14 cellular contexts compared by ENCODE assay signal in the genomic region with DNA sequence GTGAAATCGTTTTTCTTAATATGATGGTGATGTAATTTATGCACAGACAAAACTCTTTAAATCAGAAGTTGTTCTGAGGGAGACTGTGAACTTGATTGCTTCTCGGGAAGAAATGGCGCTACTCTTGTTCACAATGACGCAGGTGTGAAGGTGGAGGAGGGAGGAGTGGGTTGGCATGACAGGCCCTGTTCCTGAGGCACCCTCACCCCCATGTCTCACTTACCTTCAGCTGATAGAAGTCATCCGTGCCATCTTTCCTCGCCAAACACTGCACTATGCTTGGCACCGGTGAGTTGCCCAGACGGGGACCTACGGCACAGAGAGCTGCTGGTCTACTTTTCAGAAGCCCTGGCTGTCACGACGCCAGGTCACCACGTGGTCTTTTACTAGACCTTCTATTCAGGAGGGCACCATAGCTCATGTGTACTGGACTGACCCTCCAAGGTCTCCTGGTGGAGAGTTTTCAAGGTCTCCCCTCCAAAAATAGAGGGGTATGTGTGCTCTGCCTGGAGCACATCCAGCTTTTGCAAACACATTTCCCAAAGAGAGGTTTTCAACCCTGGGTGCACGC.
"Had no signal": no experiment of that assay in that cellular context is flagged by ENCODE, and none has a peak within 500 bp of the region (broad histone marks: within the 10 kb centered on the region; RNA-seq: fewer than 3 reads in every experiment).

No MANE protein-coding gene starts in this region.

- H3K4me3 ChIP-seq: breast epithelium, prostate gland, right lobe of liver, smooth muscle cell, transverse colon, vagina had no signal

- H3K27ac ChIP-seq: foreskin keratinocyte, prostate gland, right lobe of liver, transverse colon, vagina had no signal

- H3K4me3 Mint-ChIP-seq: dendritic cell treated with granulocyte-macrophage colony-stimulating factor and Interleukin-4, amounts not matched to agents 40 ng/mL and 50 ng/mL, for 4 days; T-helper 1 cell treated with Interleukin-12 subunit alpha and Interleukin-12 subunit beta and Interleukin-4 antibody, amounts not matched to agents 30 μg/mL and 1 μg/mL, for 36 hours; WTC11 had no signal

- H3K27me3 Mint-ChIP-seq: dendritic cell treated with granulocyte-macrophage colony-stimulating factor and Interleukin-4, amounts not matched to agents 40 ng/mL and 50 ng/mL, for 4 days had no signal

- ATAC-seq: foreskin keratinocyte, right lobe of liver, WTC11 had no signal

- H3K9me3 Mint-ChIP-seq: dendritic cell treated with granulocyte-macrophage colony-stimulating factor and Interleukin-4, amounts not matched to agents 40 ng/mL and 50 ng/mL, for 4 days; T-helper 1 cell treated with Interleukin-12 subunit alpha and Interleukin-12 subunit beta and Interleukin-4 antibody, amounts not matched to agents 30 μg/mL and 1 μg/mL, for 36 hours; WTC11 had no signal

- H3K9me3 ChIP-seq: breast epithelium, prostate gland, right lobe of liver, transverse colon, vagina had no signal

- H3K27me3 ChIP-seq: breast epithelium, foreskin keratinocyte, right lobe of liver, transverse colon, vagina had no signal

- H3K4me1 ChIP-seq: breast epithelium, foreskin keratinocyte, prostate gland, right lobe of liver, transverse colon had no signal

- H3K36me3 ChIP-seq: breast epithelium had no signal

- H3K4me1 Mint-ChIP-seq: WTC11 had no signal

- H3K27ac Mint-ChIP-seq: dendritic cell treated with granulocyte-macrophage colony-stimulating factor and Interleukin-4, amounts not matched to agents 40 ng/mL and 50 ng/mL, for 4 days; WTC11 had no signal

- H3K4me2 ChIP-seq: smooth muscle cell had no signal

- DNase-seq: activated CD4-positive, alpha-beta T cell treated with anti-CD3 and anti-CD28 coated beads for 48 hours; cerebellar nuclear complex; effector memory CD4-positive, alpha-beta T cell; foreskin keratinocyte; mesendoderm; right lobe of liver; transverse colon had no signal
